ENCODE assay signal across 11 cellular contexts in the genomic region with DNA sequence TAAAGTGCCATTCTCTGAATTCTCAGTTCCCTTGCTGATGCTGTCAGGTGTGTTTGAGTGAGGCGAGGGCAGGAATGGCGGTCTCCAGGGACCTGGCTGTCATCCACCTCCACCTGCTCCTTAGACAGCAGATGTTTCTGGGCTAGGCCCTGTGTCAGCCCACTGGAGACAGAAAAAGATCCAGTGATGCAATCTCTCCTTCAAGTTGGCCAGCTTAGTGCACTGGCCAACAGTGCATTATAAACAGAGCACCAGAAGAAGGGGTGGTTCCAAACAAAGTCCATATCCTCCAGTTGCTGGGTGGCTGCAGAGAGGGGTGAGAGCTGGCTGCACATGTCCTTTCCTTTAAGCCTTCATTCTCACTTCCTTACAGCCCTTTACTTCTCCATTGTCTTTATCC. TPM values are rescaled to one million over a fixed set of nuclear protein-coding genes. Genes with fewer than 3 reads are reported as not detected.
DNase-seq lines count a peak whose midpoint lies in the region; ATAC-seq and TF ChIP-seq lines count a peak whose summit lies in the region.
"Had no signal": no experiment of that assay in that cellular context is flagged by ENCODE, and none has a peak within 500 bp of the region (broad histone marks: within the 10 kb centered on the region; RNA-seq: fewer than 3 reads in every experiment).

No MANE protein-coding gene starts in this region.

- no peak overlapping the region for H2AFZ ChIP-seq in Karpas-422 (ENCODE audit: low read length)

- intact Hi-C loops in dendritic cell treated with granulocyte-macrophage colony-stimulating factor and Interleukin-4, amounts not matched to agents 40 ng/mL and 50 ng/mL, for 4 days (cut with micrococcal nuclease), result loop anchor here (10.0 kb wide), 1 partner anchor 72 kb away; no protein-coding TSS in a partner anchor
- intact Hi-C loops in mucosa of descending colon (cut with DNase I, micrococcal nuclease), result no loop called here

- H3K4me2 ChIP-seq in Karpas-422 (ENCODE audit: low read depth, low read length, poor library complexity, severe bottlenecking), result no peak overlapping the region

- H3K4me1 Mint-ChIP-seq in dendritic cell treated with granulocyte-macrophage colony-stimulating factor and Interleukin-4, amounts not matched to agents 40 ng/mL and 50 ng/mL, for 4 days (ENCODE audit: low read depth), result peaks cover 46% of the 10 kb centered on the region

- ATAC-seq in mucosa of descending colon, result peak; percentile 62

- H3K79me2 ChIP-seq in Karpas-422 (ENCODE audit: low read length), result 0 out of 2 replicates have a peak, but pooled peaks cover under 1% of the 10 kb centered on the region

- no peak for TF ChIP-seq CTCF in mucosa of descending colon (IDR thresholded peaks at IDR 0.05)

- no peak overlapping the region for H3K4me3 Mint-ChIP-seq in dendritic cell treated with granulocyte-macrophage colony-stimulating factor and Interleukin-4, amounts not matched to agents 40 ng/mL and 50 ng/mL, for 4 days
- H3K4me3 Mint-ChIP-seq: central memory CD8-positive, alpha-beta T cell had no signal

- peak overlapping the region; percentile 62 for H3K27ac Mint-ChIP-seq in dendritic cell treated with granulocyte-macrophage colony-stimulating factor and Interleukin-4, amounts not matched to agents 40 ng/mL and 50 ng/mL, for 4 days

- no peaks in the 10 kb centered on the region for H3K27me3 Mint-ChIP-seq in dendritic cell treated with granulocyte-macrophage colony-stimulating factor and Interleukin-4, amounts not matched to agents 40 ng/mL and 50 ng/mL, for 4 days
- H3K27me3 Mint-ChIP-seq: central memory CD8-positive, alpha-beta T cell had no signal

- no peaks in the 10 kb centered on the region for H4K20me1 ChIP-seq in Karpas-422 (ENCODE audit: insufficient read depth, low read depth, low read length)

- H3K9ac ChIP-seq in Karpas-422 (ENCODE audit: low read length), result no peak overlapping the region

- no peaks in the 10 kb centered on the region for H3K27me3 ChIP-seq in Karpas-422 (ENCODE audit: low read length)

- H3K9me3 ChIP-seq in mucosa of descending colon (no peaks in the 10 kb centered on the region), Karpas-422 (ENCODE audit: low read length) (no peaks in the 10 kb centered on the region)
- H3K9me3 ChIP-seq: thoracic aorta had no signal

- H3K36me3 ChIP-seq in mucosa of descending colon (ENCODE audit: low read depth), result peaks cover 4% of the 10 kb centered on the region
- peaks cover 37% of the 10 kb centered on the region for H3K36me3 ChIP-seq in Karpas-422 (ENCODE audit: insufficient read depth, low read length)

- DNase-seq in CD1c-positive myeloid dendritic cell (ENCODE audit: extremely low spot score) (peak; percentile 39), MV-4-11 (lab: John Stamatoyannopoulos, UW) (peak; percentile 89), mucosa of descending colon (no peak), GDM1 (lab: John Stamatoyannopoulos, UW) (no peak), Karpas-422 (no peak)
- DNase-seq in NK-92 treated with Interleukin-12 subunit alpha and Interleukin-12 subunit beta, amount 100 ng/mL, for 24 hours (lab: John Stamatoyannopoulos, UW), result no peak
- DNase-seq: kidney glomerular epithelial cell, NCI-H748 treated with DMSO at 0.1 percent for 48 hours had no signal

- peaks cover 99% of the 10 kb centered on the region for H3K36me3 Mint-ChIP-seq in dendritic cell treated with granulocyte-macrophage colony-stimulating factor and Interleukin-4, amounts not matched to agents 40 ng/mL and 50 ng/mL, for 4 days (ENCODE audit: low read depth)

- no peak overlapping the region for H3K27ac ChIP-seq in Karpas-422 (ENCODE audit: low read length)
- H3K27ac ChIP-seq: thoracic aorta had no signal

- no peaks in the 10 kb centered on the region for H3K9me2 ChIP-seq in Karpas-422 (replicated peaks; ENCODE audit: insufficient read depth, low read length)

- H3K4me3 ChIP-seq in mucosa of descending colon (no peak overlapping the region), Karpas-422 (ENCODE audit: low read length) (no peak overlapping the region)
- H3K4me3 ChIP-seq: thoracic aorta had no signal

- H3K9me3 Mint-ChIP-seq in dendritic cell treated with granulocyte-macrophage colony-stimulating factor and Interleukin-4, amounts not matched to agents 40 ng/mL and 50 ng/mL, for 4 days, result no peaks in the 10 kb centered on the region
- H3K9me3 Mint-ChIP-seq: central memory CD8-positive, alpha-beta T cell had no signal

- H3K4me1 ChIP-seq in mucosa of descending colon (ENCODE audit: low read depth), result peaks cover 27% of the 10 kb centered on the region
- H3K4me1 ChIP-seq in Karpas-422 (ENCODE audit: low read length), result peaks cover 10% of the 10 kb centered on the region

RNA-seq across cellular contexts. Expression of gene NANS, which starts 26.5 kb away (rescaled TPM):
- total RNA-seq in mucosa of descending colon, result 100 to 1,000 TPM; 119 to 342 (median 206) TPM
- 77.9 and 135 TPM in 2 replicates for total RNA-seq in Karpas-422 (2014; rRNA removed; shearing (Covaris generic); ENCODE audit: low replicate concordance)

RNA-seq across cellular contexts. Expression of gene TRIM14, which starts 36.0 kb away (rescaled TPM):
- 10 to 100 TPM; 44.9 to 67.2 (median 55.6) TPM for total RNA-seq in mucosa of descending colon
- total RNA-seq in Karpas-422 (2014; rRNA removed; shearing (Covaris generic); ENCODE audit: low replicate concordance), result 17.5 and 18.3 TPM in 2 replicates

Comparison
In these comparisons a context has a peak if more than half of its experiments do, and no peak if none do; other contexts are left out.
1. DNase-seq: peak in CD1c-positive myeloid dendritic cell (single experiment) and MV-4-11 (single experiment); none in mucosa of descending colon (0 of 3), NK-92 treated with Interleukin-12 subunit alpha and Interleukin-12 subunit beta, amount 100 ng/mL, for 24 hours (single experiment), GDM1 (single experiment) and Karpas-422 (single experiment).